ENCODE assay signal across 8 cellular contexts in the genomic region with DNA sequence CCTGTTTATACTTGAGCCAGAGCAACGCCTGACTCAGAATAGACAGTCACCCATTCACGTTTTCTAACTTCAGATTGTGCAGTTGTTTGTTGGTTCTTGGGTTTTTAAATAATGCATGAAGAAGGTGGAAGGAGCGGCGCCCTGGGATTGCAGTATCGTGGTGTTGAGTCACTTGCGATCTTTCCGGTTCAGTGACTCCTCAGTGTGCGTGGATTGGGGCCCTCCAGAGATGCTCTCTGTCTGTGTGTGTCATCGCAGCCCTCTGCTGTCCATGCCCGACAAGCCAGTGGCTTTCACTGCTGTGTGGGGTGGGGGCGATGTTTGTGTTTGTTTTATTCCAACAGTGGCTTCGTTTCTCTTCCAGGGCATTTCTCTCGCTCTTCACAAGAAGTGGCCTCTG.
DNase-seq lines count a peak whose midpoint lies in the region; ATAC-seq and TF ChIP-seq lines count a peak whose summit lies in the region.

No MANE protein-coding gene starts in this region.

- H3K4me1 Mint-ChIP-seq in brain (peaks cover 66% of the 10 kb centered on the region), osteocyte (ENCODE audit: unreplicated experiment) (peaks cover 34% of the 10 kb centered on the region)

- in situ Hi-C loops in Caki2 (cut with HindIII; ENCODE audit: low pct_unique_long_range_greater_than_20kb, low sequenced_read_pairs) = no loop called here

- H3K27me3 ChIP-seq in PC-3 (ENCODE audit: low read length) (no peaks in the 10 kb centered on the region), uterus (no peaks in the 10 kb centered on the region), spleen (replicated peaks in 1 of 7) (no peaks in the 10 kb centered on the region)

- H3K27ac ChIP-seq in PC-3 (ENCODE audit: low read length) (peak overlapping the region; percentile 61), uterus (no peak overlapping the region), spleen (no peak overlapping the region)

- H2AFZ ChIP-seq in PC-3 (ENCODE audit: low read length) = no peak overlapping the region

- CTCF ChIA-PET in PC-3 (lab: Charles Lee) = interaction anchor here (0.7 kb wide), 1 partner anchor 251 kb away, joined by 4 read pairs; no protein-coding TSS in a partner anchor

- peaks cover 79% of the 10 kb centered on the region for H3K79me2 ChIP-seq in PC-3 (ENCODE audit: low read length)

- H3K4me1 ChIP-seq in PC-3 (ENCODE audit: insufficient read depth, low read length) (peaks cover 19% of the 10 kb centered on the region), uterus (no peaks in the 10 kb centered on the region), spleen (peaks cover 2 to 39% (median 20%) of the 10 kb centered on the region in 6 donors)

- H3F3A ChIP-seq in PC-3 (ENCODE audit: low read length, unreplicated experiment) = no peaks in the 10 kb centered on the region

- peaks cover 3% of the 10 kb centered on the region for H3K27me3 Mint-ChIP-seq in brain
- H3K27me3 Mint-ChIP-seq in osteocyte (ENCODE audit: unreplicated experiment) = no peaks in the 10 kb centered on the region

- peak overlapping the region; percentile 39; the same call in 1 of the 2 replicates for H3K9ac ChIP-seq in PC-3 (ENCODE audit: low read length)

- H3K4me3 Mint-ChIP-seq in brain (peak overlapping the region in 3 of 5 experiments; percentile 6 to 32 (median 22)), osteocyte (ENCODE audit: unreplicated experiment) (peak overlapping the region; percentile 62)

- no peak overlapping the region for H3K4me3 ChIP-seq in PC-3 (ENCODE audit: low read length)
- no peak overlapping the region for H3K4me3 ChIP-seq in uterus
- H3K4me3 ChIP-seq in spleen = peak overlapping the region in 1 of 8 donors; percentile 35

- H3K9me3 Mint-ChIP-seq in brain (no peaks in the 10 kb centered on the region), osteocyte (ENCODE audit: unreplicated experiment) (no peaks in the 10 kb centered on the region)

- no peaks in the 10 kb centered on the region for H3K9me2 ChIP-seq in PC-3 (replicated peaks; ENCODE audit: low read length)

- no peak for TF ChIP-seq POLR2A in uterus (IDR thresholded peaks at IDR 0.05)
- TF ChIP-seq POLR2A in spleen (IDR thresholded peaks at IDR 0.05) = no peak

- peaks cover 6% of the 10 kb centered on the region for H3K36me3 Mint-ChIP-seq in brain
- H3K36me3 Mint-ChIP-seq in osteocyte (ENCODE audit: unreplicated experiment) = peaks cover 3% of the 10 kb centered on the region

- TF ChIP-seq CTCF in PC-3 (conservative IDR thresholded peaks at IDR 0.05; ENCODE audit: low read depth, low read length) (peak; percentile 45), brain (conservative IDR thresholded peaks at IDR 0.05) (no peak), osteocyte (IDR thresholded peaks at IDR 0.05) (no peak), uterus (IDR thresholded peaks at IDR 0.05) (no peak), spleen (IDR thresholded peaks at IDR 0.05 in 8 of 11, conservative IDR thresholded peaks at IDR 0.05 in 3 of 11) (no peak)

- POLR2A ChIA-PET in PC-3 (lab: Charles Lee; ENCODE audit: unreplicated experiment) = no interaction called here

- no TSS peak for BruUV-seq in PC-3 (replicated peaks; lab: Mats Ljungman, UMichigan)

- 75 to 79% (median 77%) methylated on average over 13 of the region's 13 CpGs for WGBS in spleen, 5 donors

- peak; percentile 97 for ATAC-seq in PC-3
- ATAC-seq in GM18517 (IDR thresholded peaks at IDR 0.05; ENCODE audit: unreplicated experiment) = no peak

- peak overlapping the region; percentile 28 for H3K4me2 ChIP-seq in PC-3 (ENCODE audit: low read length)

- H3K9me3 ChIP-seq in PC-3 (ENCODE audit: low read length) = no peaks in the 10 kb centered on the region
- no peaks in the 10 kb centered on the region for H3K9me3 ChIP-seq in uterus
- no peaks in the 10 kb centered on the region for H3K9me3 ChIP-seq in spleen

- intact Hi-C loops in PC-3 (cut with micrococcal nuclease) = no loop called here
- intact Hi-C loops in uterus (cut with DNase I; ENCODE audit: low total_unique reads) = no loop called here
- intact Hi-C loops in spleen (cut with DNase I; ENCODE audit: low total_unique reads) = no loop called here

- no peaks in the 10 kb centered on the region for H3K36me3 ChIP-seq in PC-3 (ENCODE audit: low read depth, low read length)
- no peaks in the 10 kb centered on the region for H3K36me3 ChIP-seq in uterus
- peaks cover 0 to 7% (median 0%) of the 10 kb centered on the region in 6 donors for H3K36me3 ChIP-seq in spleen

- DNase-seq in Caki2 (ENCODE audit: low read depth) (peak; percentile 76), PC-3 (peak; percentile 86), osteocyte (ENCODE audit: extremely low spot score, unreplicated experiment) (no peak), uterus (no peak), spleen (no peak), kidney glomerular epithelial cell (lab: John Stamatoyannopoulos, UW) (no peak)

- no peaks in the 10 kb centered on the region for H4K20me1 ChIP-seq in PC-3 (ENCODE audit: low read length)

- H3K27ac Mint-ChIP-seq in brain (peak overlapping the region in 2 of 5 experiments; percentile 46 to 56), osteocyte (ENCODE audit: unreplicated experiment) (peak overlapping the region; percentile 81)

Comparison
In these comparisons a context has a peak if more than half of its experiments do, and no peak if none do; other contexts are left out.
1. DNase-seq: peak in Caki2 (single experiment) and PC-3 (single experiment); none in osteocyte (single experiment), uterus (0 of 2), spleen (single experiment) and kidney glomerular epithelial cell (single experiment).